In genomic region chr5:66927140-66927539, GRCh38 we compare ENCODE assay signal across 7 cellular contexts.
"Had no signal": no experiment of that assay in that cellular context is flagged by ENCODE, and none has a peak within 500 bp of the region (broad histone marks: within the 10 kb centered on the region; RNA-seq: fewer than 3 reads in every experiment).

No MANE protein-coding gene starts in this region.

- H2AFZ ChIP-seq: GM23338 had no signal

- ATAC-seq: GM23338, HCT116, HepG2 had no signal

- H3K4me2 ChIP-seq: GM23338 had no signal

- H3K27ac ChIP-seq: HL-60 had no signal

- H3K4me3 ChIP-seq: GM23338 had no signal

- DNase-seq: H9, HFFc6, KBM-7 had no signal
